7 cellular contexts compared by ENCODE assay signal in genomic region chr3:154422694-154423093, GRCh38. TPM values are rescaled to one million over a fixed set of nuclear protein-coding genes. Genes with fewer than 3 reads are reported as not detected.
"Had no signal": no experiment of that assay in that cellular context is flagged by ENCODE, and none has a peak within 500 bp of the region (broad histone marks: within the 10 kb centered on the region; RNA-seq: fewer than 3 reads in every experiment).

No MANE protein-coding gene starts in this region.

- H3K4me3 ChIP-seq: GM12878 had no signal

- ATAC-seq: GM12878 had no signal

- FAIRE-seq: GM12878, GM12891, GM12892, GM18507, GM19239 had no signal

- DNase-seq: GDM1, GF-D8 had no signal

RNA-seq across cellular contexts. Expression of gene GPR149, which starts 7.3 kb away (rescaled TPM):
- total RNA-seq: GM12878 had no signal
